11 cellular contexts compared by ENCODE assay signal in the genomic region with DNA sequence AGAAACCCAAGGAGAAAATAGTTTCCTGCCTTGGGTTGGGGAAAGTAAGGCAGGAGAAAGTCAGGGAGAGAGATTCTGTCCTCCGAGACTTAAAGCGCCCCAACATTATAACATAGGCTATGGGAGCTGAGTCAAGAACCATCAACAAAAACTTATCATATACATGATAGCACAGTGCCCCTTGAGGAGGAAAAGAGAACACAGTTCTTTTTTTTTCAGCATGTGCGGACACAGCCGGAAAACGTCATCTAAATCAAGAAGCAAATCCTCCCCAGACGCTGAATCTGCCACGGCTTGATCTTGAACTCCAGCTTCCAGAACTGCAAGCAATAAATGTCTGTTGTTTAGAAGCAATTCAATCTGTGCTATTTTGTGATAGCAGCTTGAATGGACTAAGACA.
DNase-seq lines count a peak whose midpoint lies in the region; ATAC-seq and TF ChIP-seq lines count a peak whose summit lies in the region.
"Had no signal": no experiment of that assay in that cellular context is flagged by ENCODE, and none has a peak within 500 bp of the region (broad histone marks: within the 10 kb centered on the region; RNA-seq: fewer than 3 reads in every experiment).

No MANE protein-coding gene starts in this region.

- no peak overlapping the region for H3K23ac ChIP-seq in mesendoderm (ENCODE audit: low read length)

- H3K9ac ChIP-seq in HUES6 (ENCODE audit: low read length) (peak overlapping the region; percentile 27), mesendoderm (ENCODE audit: low read length) (no peak overlapping the region)

- H2BK15ac ChIP-seq in mesendoderm (replicated peaks; ENCODE audit: low read depth) = no peak overlapping the region

- H3K27ac ChIP-seq in HUES6 (ENCODE audit: low read depth, low read length) (no peak overlapping the region), mesendoderm (ENCODE audit: low read depth, low read length) (no peak overlapping the region)
- H3K27ac ChIP-seq: left ventricle myocardium inferior had no signal

- intact Hi-C loops in mucosa of descending colon (cut with DNase I, micrococcal nuclease) = no loop called here

- DNase-seq in GM13977 (ENCODE audit: low spot score) (no peak), SK-MEL-5 (ENCODE audit: low read depth, low spot score) (peak; percentile 49), mesendoderm (peak; percentile 40), mucosa of descending colon (no peak), GDM1 (lab: John Stamatoyannopoulos, UW) (no peak)
- DNase-seq in activated CD8-positive, alpha-beta memory T cell treated with anti-CD3 and anti-CD28 coated beads, Interleukin-2, amount 50 U/mL, for 48 hours = no peak
- DNase-seq: activated CD8-positive, alpha-beta memory T cell treated with anti-CD3 and anti-CD28 coated beads, Interleukin-2, amount 10 ng/mL, durations not matched to agents 7 days and 5 days; left ventricle myocardium inferior; NCI-H1436 had no signal

- no peak overlapping the region for H3K4ac ChIP-seq in mesendoderm (ENCODE audit: low read depth, low read length)

- H3K9me3 ChIP-seq in HUES6 (ENCODE audit: control insufficient read depth, insufficient read depth, low read depth, low read length) (no peaks in the 10 kb centered on the region; the same call in 1 of the 2 replicates), mucosa of descending colon (no peaks in the 10 kb centered on the region)
- H3K9me3 ChIP-seq: left ventricle myocardium inferior had no signal

- H3K36me3 ChIP-seq in HUES6 (ENCODE audit: control insufficient read depth, insufficient read depth, low read length) (no peaks in the 10 kb centered on the region), mesendoderm (ENCODE audit: control insufficient read depth, insufficient read depth, low read length) (no peaks in the 10 kb centered on the region), mucosa of descending colon (ENCODE audit: low read depth) (no peaks in the 10 kb centered on the region)
- H3K36me3 ChIP-seq: left ventricle myocardium inferior had no signal

- H3K4me1 ChIP-seq in HUES6 (ENCODE audit: control insufficient read depth, insufficient read depth, low read length) (peaks cover 19% of the 10 kb centered on the region), mesendoderm (ENCODE audit: control insufficient read depth, low read depth, low read length) (no peaks in the 10 kb centered on the region), mucosa of descending colon (ENCODE audit: low read depth) (no peaks in the 10 kb centered on the region)
- H3K4me1 ChIP-seq: left ventricle myocardium inferior had no signal

- no peak overlapping the region for H3K4me3 ChIP-seq in HUES6 (ENCODE audit: low read depth, low read length)
- H3K4me3 ChIP-seq in mesendoderm (ENCODE audit: low read length) = no peak overlapping the region
- no peak overlapping the region for H3K4me3 ChIP-seq in mucosa of descending colon
- H3K4me3 ChIP-seq: left ventricle myocardium inferior had no signal

- no peak overlapping the region for H3K4me2 ChIP-seq in mesendoderm (ENCODE audit: low read length)

- no peaks in the 10 kb centered on the region for H3K79me1 ChIP-seq in mesendoderm (ENCODE audit: low read length)

- no peak overlapping the region for H3K18ac ChIP-seq in mesendoderm (ENCODE audit: low read length)

- no peak overlapping the region for H2BK5ac ChIP-seq in mesendoderm (ENCODE audit: low read length)

- H2AK5ac ChIP-seq in mesendoderm (ENCODE audit: low read length) = no peak overlapping the region

- H2BK120ac ChIP-seq in mesendoderm (ENCODE audit: low read depth, low read length) = no peak overlapping the region

- TF ChIP-seq CTCF in GM13977 (IDR thresholded peaks at IDR 0.05; ENCODE audit: extremely low read depth, insufficient read depth, missing control alignments) = peak; percentile 21
- TF ChIP-seq CTCF in mucosa of descending colon (IDR thresholded peaks at IDR 0.05) = no peak

- no CpG with 5 or more reads among the region's 7 CpGs for WGBS in mesendoderm (ENCODE audit: extremely low coverage, insufficient coverage, low lambda C conversion rate)

- in situ Hi-C loops in GM13977 (cut with MboI; ENCODE audit: low pct_unique_long_range_greater_than_20kb, low sequenced_read_pairs, unreplicated experiment) = no loop called here
- in situ Hi-C loops in SK-MEL-5 (cut with HindIII; ENCODE audit: low pct_unique_long_range_greater_than_20kb, low sequenced_read_pairs) = no loop called here

- H4K8ac ChIP-seq in mesendoderm (ENCODE audit: low read depth, low read length) = no peak overlapping the region

- no peak overlapping the region for H3K56ac ChIP-seq in mesendoderm (ENCODE audit: low read length)

- H3K79me2 ChIP-seq in mesendoderm (ENCODE audit: control insufficient read depth, insufficient read depth, low read length) = no peaks in the 10 kb centered on the region

- H4K5ac ChIP-seq in mesendoderm (ENCODE audit: low read length) = no peak overlapping the region

- ATAC-seq in GM19463 (IDR thresholded peaks at IDR 0.05; ENCODE audit: unreplicated experiment) (no peak), mucosa of descending colon (no peak)
- ATAC-seq: activated CD8-positive, alpha-beta memory T cell treated with anti-CD3 and anti-CD28 coated beads, Interleukin-2, amount 10 ng/mL, durations not matched to agents 7 days and 5 days had no signal

- H3K27me3 ChIP-seq in HUES6 (ENCODE audit: control insufficient read depth, insufficient read depth, low read length) = no peaks in the 10 kb centered on the region
- no peaks in the 10 kb centered on the region for H3K27me3 ChIP-seq in mesendoderm (ENCODE audit: insufficient read depth, low read length, poor library complexity)

Comparison
In these comparisons a context has a peak if more than half of its experiments do, and no peak if none do; other contexts are left out.
1. DNase-seq: peak in SK-MEL-5 (single experiment) and mesendoderm (single experiment); none in GM13977 (single experiment), activated CD8-positive, alpha-beta memory T cell treated with anti-CD3 and anti-CD28 coated beads, Interleukin-2, amount 50 U/mL, for 48 hours (single experiment), mucosa of descending colon (0 of 3) and GDM1 (single experiment).